In genomic region chr4:107654694-107655093, GRCh38 we compare ENCODE assay signal across 17 cellular contexts.
A peak's percentile ranks its signal among the peaks of the same experiment; 100 is the strongest.
DNase-seq lines count a peak whose midpoint lies in the region; ATAC-seq and TF ChIP-seq lines count a peak whose summit lies in the region.
"Had no signal": no experiment of that assay in that cellular context is flagged by ENCODE, and none has a peak within 500 bp of the region (broad histone marks: within the 10 kb centered on the region; RNA-seq: fewer than 3 reads in every experiment).

No MANE protein-coding gene starts in this region.

- no peaks in the 10 kb centered on the region for H3K9me3 ChIP-seq in RWPE2 (ENCODE audit: severe bottlenecking)
- H3K9me3 ChIP-seq: prostate gland, testis had no signal

- no peaks in the 10 kb centered on the region for H3K4me1 ChIP-seq in RWPE2 (ENCODE audit: insufficient read depth, poor library complexity, severe bottlenecking)
- H3K4me1 ChIP-seq: prostate gland, testis had no signal

- H3K36me3 ChIP-seq in RWPE2 (ENCODE audit: low read depth) = peaks cover 6% of the 10 kb centered on the region
- H3K36me3 ChIP-seq: cardiac muscle cell had no signal

- no peak overlapping the region for H3K27ac ChIP-seq in RWPE2 (ENCODE audit: poor library complexity, severe bottlenecking)
- H3K27ac ChIP-seq: cardiac muscle cell, prostate gland, testis had no signal

- no peak for ATAC-seq in RWPE2 (ENCODE audit: low read depth)
- ATAC-seq: activated CD8-positive, alpha-beta T cell treated with anti-CD3 and anti-CD28 coated beads for 36 hours; GM12878 had no signal

- DNase-seq in COR-L47 (lab: John Stamatoyannopoulos, UW) (peak; percentile 92), NCI-H1417 (lab: John Stamatoyannopoulos, UW) (peak; percentile 8 to 97 (median 79)), RWPE2 (ENCODE audit: low spot score) (no peak), iPS-NIHi11 (ENCODE audit: low spot score) (peak; percentile 16), DMS79 treated with DMSO at 0.1 percent for 48 hours (lab: John Stamatoyannopoulos, UW) (no peak), GM10266 (ENCODE audit: extremely low spot score) (no peak), NCI-H526 treated with DMSO at 0.1 percent for 48 hours (lab: John Stamatoyannopoulos, UW) (no peak), SK-N-DZ (ENCODE audit: low spot score) (no peak)
- DNase-seq: activated CD8-positive, alpha-beta T cell treated with anti-CD3 and anti-CD28 coated beads for 36 hours; activated gamma-delta T cell; AML-193; NCI-H1048; T1000; testis had no signal

- no peak overlapping the region for H3K4me3 ChIP-seq in RWPE2 (ENCODE audit: severe bottlenecking)
- H3K4me3 ChIP-seq: cardiac muscle cell, GM12878, prostate gland, testis had no signal

- H3K27me3 ChIP-seq in RWPE2 (ENCODE audit: insufficient read depth, poor library complexity, severe bottlenecking) = no peaks in the 10 kb centered on the region
- H3K27me3 ChIP-seq: cardiac muscle cell, testis had no signal

- peak; percentile 14 for TF ChIP-seq CTCF in RWPE2 (IDR thresholded peaks at IDR 0.05; ENCODE audit: poor library complexity, severe bottlenecking)
- TF ChIP-seq CTCF in GM10266 (IDR thresholded peaks at IDR 0.05; ENCODE audit: control insufficient read depth, insufficient read depth, low read depth, missing control alignments) = no peak

Comparison
In these comparisons a context has a peak if more than half of its experiments do, and no peak if none do; other contexts are left out.
1. DNase-seq: peak in COR-L47 (single experiment), NCI-H1417 (3 of 3) and iPS-NIHi11 (single experiment); none in RWPE2 (single experiment), DMS79 treated with DMSO at 0.1 percent for 48 hours (single experiment), GM10266 (single experiment), NCI-H526 treated with DMSO at 0.1 percent for 48 hours (single experiment) and SK-N-DZ (single experiment).